Comparison of ENCODE assay signal across 8 cellular contexts in genomic region chr17:7915611-7916382, GRCh38. TPM values are rescaled to one million over a fixed set of nuclear protein-coding genes. Genes with fewer than 3 reads are reported as not detected.
DNase-seq lines count a peak whose midpoint lies in the region; ATAC-seq and TF ChIP-seq lines count a peak whose summit lies in the region.

Gene RNF227, minus strand, starts transcription at chr17:7916289. Its CDS starts 94 bp downstream, at chr17:7916195.

- peaks cover 8% of the 10 kb centered on the region for H3K79me2 ChIP-seq in GM23248 (ENCODE audit: insufficient read depth)

- intact Hi-C loops in activated T-helper 2 cell treated with anti-CD3 and anti-CD28 coated beads, Interferon-gamma antibody, Interleukin-2, Interleukin-4, amounts not matched to agents 10 μg/mL and 5 μg/mL and 100 μg/mL, durations not matched to agents 14 hours and 24 hours and 36 hours (cut with micrococcal nuclease): loop anchor here (1.0 to 2.0 kb wide), 3 partner anchors 17 to 59 kb away; partner anchors contain the start of genes CNTROB and NAA38

- peak within 1 kb of the TSS; percentile 80 for H3K4me2 ChIP-seq in GM23248 (ENCODE audit: unreplicated experiment)

- peak within 1 kb of the TSS; percentile 96 for H3K27ac Mint-ChIP-seq in activated T-helper 2 cell treated with anti-CD3 and anti-CD28 coated beads, Interferon-gamma antibody, Interleukin-2, Interleukin-4, amounts not matched to agents 10 μg/mL and 5 μg/mL and 100 μg/mL, durations not matched to agents 14 hours and 24 hours and 36 hours
- peak within 1 kb of the TSS; percentile 66 to 88 for H3K27ac Mint-ChIP-seq in natural killer cell treated with Interleukin-12 subunit alpha and Interleukin-12 subunit beta and Interleukin-15 and Interleukin-18, amount 100 ng/mL, for 72 hours

- WGBS in GM23248 (ENCODE audit: low coverage in 1 of 2, low lambda C conversion rate in 2 of 2, missing lambda C conversion rate in 2 of 2), 2 experiments: 2 to 3% methylated on average over 57 to 98 of the region's 100 CpGs

- H3K4me3 Mint-ChIP-seq in activated T-helper 2 cell treated with anti-CD3 and anti-CD28 coated beads, Interferon-gamma antibody, Interleukin-2, Interleukin-4, amounts not matched to agents 10 μg/mL and 5 μg/mL and 100 μg/mL, durations not matched to agents 14 hours and 24 hours and 36 hours (ENCODE audit: low read depth): peak within 1 kb of the TSS; percentile 92
- peak within 1 kb of the TSS; percentile 92 for H3K4me3 Mint-ChIP-seq in natural killer cell treated with Interleukin-12 subunit alpha and Interleukin-12 subunit beta and Interleukin-15 and Interleukin-18, amount 100 ng/mL, for 72 hours

- H3K9ac ChIP-seq in GM23248: peak within 1 kb of the TSS; percentile 73

- peak within 1 kb of the TSS; percentile 66 for H2AFZ ChIP-seq in GM23248

- DNase-seq in DMS153 (lab: John Stamatoyannopoulos, UW) (peak; percentile 83), GM23248 (peak; percentile 98), LNCaP clone FGC (ENCODE audit: low read depth) (peak; percentile 91), RPMI7951 (ENCODE audit: low read depth) (peak; percentile 95), fibroblast of peridontal ligament (ENCODE audit: extremely low read depth) (peak; percentile 95)
- peak; percentile 83 for DNase-seq in activated T-helper 2 cell treated with anti-CD3 and anti-CD28 coated beads, Interferon-gamma antibody, Interleukin-2, Interleukin-4, amounts not matched to agents 10 μg/mL and 5 μg/mL and 100 μg/mL, durations not matched to agents 14 hours and 24 hours and 36 hours (ENCODE audit: low spot score)
- peak; percentile 93 for DNase-seq in natural killer cell treated with Interleukin-12 subunit alpha and Interleukin-12 subunit beta and Interleukin-15 and Interleukin-18, amount 100 ng/mL, for 72 hours (ENCODE audit: low spot score)
- peak; percentile 73 to 94 (median 84) for DNase-seq in stimulated activated naive CD4-positive, alpha-beta T cell (lab: John Stamatoyannopoulos, UW)

- no peaks in the 10 kb centered on the region for H3K9me2 ChIP-seq in GM23248 (ENCODE audit: insufficient read depth)

- no peaks in the 10 kb centered on the region for H3K9me3 Mint-ChIP-seq in activated T-helper 2 cell treated with anti-CD3 and anti-CD28 coated beads, Interferon-gamma antibody, Interleukin-2, Interleukin-4, amounts not matched to agents 10 μg/mL and 5 μg/mL and 100 μg/mL, durations not matched to agents 14 hours and 24 hours and 36 hours
- no peaks in the 10 kb centered on the region for H3K9me3 Mint-ChIP-seq in natural killer cell treated with Interleukin-12 subunit alpha and Interleukin-12 subunit beta and Interleukin-15 and Interleukin-18, amount 100 ng/mL, for 72 hours

- peaks cover 19% of the 10 kb centered on the region for H3K36me3 Mint-ChIP-seq in activated T-helper 2 cell treated with anti-CD3 and anti-CD28 coated beads, Interferon-gamma antibody, Interleukin-2, Interleukin-4, amounts not matched to agents 10 μg/mL and 5 μg/mL and 100 μg/mL, durations not matched to agents 14 hours and 24 hours and 36 hours (ENCODE audit: low read depth)
- peaks cover 4% of the 10 kb centered on the region for H3K36me3 Mint-ChIP-seq in natural killer cell treated with Interleukin-12 subunit alpha and Interleukin-12 subunit beta and Interleukin-15 and Interleukin-18, amount 100 ng/mL, for 72 hours

- no peak for TF ChIP-seq CTCF in LNCaP clone FGC (IDR thresholded peaks at IDR 0.05; ENCODE audit: control insufficient read depth, extremely low read depth, insufficient read depth)

- H3K36me3 ChIP-seq in GM23248 (ENCODE audit: low read depth): no peaks in the 10 kb centered on the region

- H3K4me3 ChIP-seq in GM23248: peak within 1 kb of the TSS; percentile 72
- H3K4me3 ChIP-seq in LNCaP clone FGC (ENCODE audit: low read depth, low read length): peak within 1 kb of the TSS; percentile 76

- H3K4me1 ChIP-seq in GM23248 (ENCODE audit: insufficient read depth): peaks cover 16% of the 10 kb centered on the region

- peaks cover 40% of the 10 kb centered on the region for H3F3A ChIP-seq in GM23248 (ENCODE audit: insufficient read depth)

- ATAC-seq in natural killer cell treated with Interleukin-12 subunit alpha and Interleukin-12 subunit beta and Interleukin-15 and Interleukin-18, amount 100 ng/mL, for 72 hours: peak; percentile 89 to 94

- H3K27ac ChIP-seq in GM23248: peak within 1 kb of the TSS; percentile 76

- H3K27me3 Mint-ChIP-seq in activated T-helper 2 cell treated with anti-CD3 and anti-CD28 coated beads, Interferon-gamma antibody, Interleukin-2, Interleukin-4, amounts not matched to agents 10 μg/mL and 5 μg/mL and 100 μg/mL, durations not matched to agents 14 hours and 24 hours and 36 hours (ENCODE audit: low read depth): no peaks in the 10 kb centered on the region
- H3K27me3 Mint-ChIP-seq in natural killer cell treated with Interleukin-12 subunit alpha and Interleukin-12 subunit beta and Interleukin-15 and Interleukin-18, amount 100 ng/mL, for 72 hours: no peaks in the 10 kb centered on the region

- peaks cover 22% of the 10 kb centered on the region for H3K4me1 Mint-ChIP-seq in activated T-helper 2 cell treated with anti-CD3 and anti-CD28 coated beads, Interferon-gamma antibody, Interleukin-2, Interleukin-4, amounts not matched to agents 10 μg/mL and 5 μg/mL and 100 μg/mL, durations not matched to agents 14 hours and 24 hours and 36 hours (ENCODE audit: low read depth)
- H3K4me1 Mint-ChIP-seq in natural killer cell treated with Interleukin-12 subunit alpha and Interleukin-12 subunit beta and Interleukin-15 and Interleukin-18, amount 100 ng/mL, for 72 hours (ENCODE audit: low read depth in 2 of 2): peaks cover 21 to 23% of the 10 kb centered on the region in 2 donors

- in situ Hi-C loops in GM23248 (cut with MboI): no loop called here

- H3K27me3 ChIP-seq in GM23248 (replicated peaks; ENCODE audit: insufficient read depth): no peaks in the 10 kb centered on the region

- no peaks in the 10 kb centered on the region for H3K9me3 ChIP-seq in GM23248 (ENCODE audit: low read depth)

- no peaks in the 10 kb centered on the region for H4K20me1 ChIP-seq in GM23248 (ENCODE audit: insufficient read depth)

RNA-seq across cellular contexts. Expression of gene RNF227, which starts in this region (rescaled TPM):
- total RNA-seq in GM23248 (2014; rRNA removed; shearing (Covaris generic)): 4.3 and 15.3 TPM in 2 replicates
- 3.1 and 4.3 TPM in 2 replicates for polyA plus RNA-seq in GM23248 (2016; fragmentation: Nextera tagmentation; extraction: Ambion mirVana)
- total RNA-seq in RPMI7951 (2014; rRNA removed; shearing (Covaris generic)): 2.3 and 7.8 TPM in 2 replicates
- total RNA-seq in activated T-helper 2 cell treated with anti-CD3 and anti-CD28 coated beads, Interferon-gamma antibody, Interleukin-2, Interleukin-4, amounts not matched to agents 10 μg/mL and 5 μg/mL and 100 μg/mL, durations not matched to agents 14 hours and 24 hours and 36 hours: 4.8 and 5.0 TPM in 2 replicates
- total RNA-seq in natural killer cell treated with Interleukin-12 subunit alpha and Interleukin-12 subunit beta and Interleukin-15 and Interleukin-18, amount 100 ng/mL, for 72 hours: 1 to 10 TPM; 2.5 to 4.7 TPM

Comparison
In these comparisons a context has a peak if more than half of its experiments do, and no peak if none do; other contexts are left out.
1. Peak in every context shown above with its lines: DNase-seq, ATAC-seq, H3K4me3 ChIP-seq and H3K27ac ChIP-seq.